ENCODE assay signal across 9 cellular contexts in genomic region chr18:23967321-23968089, GRCh38. TPM values are rescaled to one million over a fixed set of nuclear protein-coding genes. Genes with fewer than 3 reads are reported as not detected.
A peak's percentile ranks its signal among the peaks of the same experiment; 100 is the strongest.
DNase-seq lines count a peak whose midpoint lies in the region; ATAC-seq and TF ChIP-seq lines count a peak whose summit lies in the region.
"Had no signal": no experiment of that assay in that cellular context is flagged by ENCODE, and none has a peak within 500 bp of the region (broad histone marks: within the 10 kb centered on the region; RNA-seq: fewer than 3 reads in every experiment).

No MANE protein-coding gene starts in this region.

- no peaks in the 10 kb centered on the region for H3K9me3 Mint-ChIP-seq in osteocyte (ENCODE audit: unreplicated experiment)

- no peaks in the 10 kb centered on the region for H3K36me3 ChIP-seq in left lung

- peak; percentile 68 for DNase-seq in SIG-M5 treated with dmso at 0.1 percent for 504 hours (lab: John Stamatoyannopoulos, UW; ENCODE audit: unreplicated experiment)
- no peak for DNase-seq in SIG-M5 (lab: John Stamatoyannopoulos, UW)
- peak; percentile 23 for DNase-seq in OCI-M1 (lab: John Stamatoyannopoulos, UW)
- DNase-seq in osteocyte (ENCODE audit: extremely low spot score, unreplicated experiment): peak; percentile 81
- DNase-seq in left lung: no peak
- no peak for DNase-seq in stimulated activated CD4-positive, alpha-beta T cell treated with anti-CD3 and anti-CD28 coated beads, Interleukin-4, amount 100 ng/mL, for 4 hours

- no peaks in the 10 kb centered on the region for H3K4me1 Mint-ChIP-seq in osteocyte (ENCODE audit: unreplicated experiment)

- no peaks in the 10 kb centered on the region for H3K9me3 ChIP-seq in left lung

- no peaks in the 10 kb centered on the region for H3K36me3 Mint-ChIP-seq in osteocyte (ENCODE audit: unreplicated experiment)
- H3K36me3 Mint-ChIP-seq: activated naive CD8-positive, alpha-beta T cell had no signal

- H3K27me3 Mint-ChIP-seq in osteocyte (ENCODE audit: unreplicated experiment): peaks cover 31% of the 10 kb centered on the region
- H3K27me3 Mint-ChIP-seq: activated naive CD8-positive, alpha-beta T cell had no signal

- intact Hi-C loops in left lung (cut with DNase I): loop anchor here in 1 of 2 donors (10.0 kb wide), 1 partner anchor 157 kb away; no protein-coding TSS in a partner anchor

- no peaks in the 10 kb centered on the region for H3K27me3 ChIP-seq in left lung

- TF ChIP-seq CTCF in osteocyte (IDR thresholded peaks at IDR 0.05): no peak
- no peak for TF ChIP-seq CTCF in left lung (IDR thresholded peaks at IDR 0.05)

- no peak overlapping the region for H3K4me3 ChIP-seq in left lung

- peaks cover 0 to 5% of the 10 kb centered on the region in 2 donors for H3K4me1 ChIP-seq in left lung

- no peak overlapping the region for H3K27ac ChIP-seq in left lung

- peak; percentile 53 for ATAC-seq in HG02938 (IDR thresholded peaks at IDR 0.05; ENCODE audit: unreplicated experiment)
- no peak for ATAC-seq in left lung
- no peak for ATAC-seq in HG03280 (IDR thresholded peaks at IDR 0.05; ENCODE audit: unreplicated experiment)

- no peak overlapping the region for H3K4me3 Mint-ChIP-seq in osteocyte (ENCODE audit: unreplicated experiment)
- H3K4me3 Mint-ChIP-seq: activated naive CD8-positive, alpha-beta T cell had no signal

- no peak overlapping the region for H3K27ac Mint-ChIP-seq in osteocyte (ENCODE audit: unreplicated experiment)
- H3K27ac Mint-ChIP-seq: activated naive CD8-positive, alpha-beta T cell had no signal

RNA-seq across cellular contexts. Expression of gene TTC39C, which starts 47.0 kb away (rescaled TPM):
- 10.9 and 11.2 TPM in 2 replicates for total RNA-seq in osteocyte
- 10 to 100 TPM; 12.2 to 19.3 TPM for total RNA-seq in left lung

Comparison
In these comparisons a context has a peak if more than half of its experiments do, and no peak if none do; other contexts are left out.
1. DNase-seq: peak in SIG-M5 treated with dmso at 0.1 percent for 504 hours (single experiment), OCI-M1 (single experiment) and osteocyte (single experiment); none in SIG-M5 (single experiment), left lung (0 of 2) and stimulated activated CD4-positive, alpha-beta T cell treated with anti-CD3 and anti-CD28 coated beads, Interleukin-4, amount 100 ng/mL, for 4 hours (0 of 2).